35 cellular contexts compared by ENCODE assay signal in the genomic region with DNA sequence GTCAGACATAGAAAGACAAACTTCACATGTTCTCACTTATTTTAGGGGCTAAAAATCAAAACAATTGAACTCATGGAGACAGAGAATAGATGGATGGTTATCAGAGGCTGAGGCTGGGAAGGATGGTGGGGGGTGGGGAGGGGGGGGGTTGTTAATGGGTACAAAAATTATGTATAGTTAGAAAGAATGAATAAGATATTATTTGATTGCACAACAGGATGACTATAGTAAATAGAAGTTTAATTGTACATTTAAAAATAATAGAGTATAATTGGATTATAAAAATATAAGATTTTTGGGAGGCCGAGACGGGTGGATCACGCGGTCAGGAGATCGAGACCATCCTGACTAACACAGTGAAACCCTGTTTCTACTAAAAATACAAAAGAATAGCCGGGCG.
"Had no signal": no experiment of that assay in that cellular context is flagged by ENCODE, and none has a peak within 500 bp of the region (broad histone marks: within the 10 kb centered on the region; RNA-seq: fewer than 3 reads in every experiment).

No MANE protein-coding gene starts in this region.

- H3K4me3 ChIP-seq: MG63 had no signal

- H3K9me3 ChIP-seq: MG63 had no signal

- H3K27me3 ChIP-seq: MG63 had no signal

- DNase-seq: Karpas-422, Kasumi-1, MG63, MM.1S, MV-4-11, NCI-H1048, NCI-H1092, NCI-H1092 treated with DMSO at 0.1 percent for 48 hours, NCI-H1105, NCI-H1105 treated with DMSO at 0.1 percent for 48 hours, NCI-H1417, NCI-H1417 treated with DMSO at 0.1 percent for 48 hours, NCI-H1436, NCI-H1436 treated with DMSO at 0.1 percent for 48 hours, NCI-H146, NCI-H1694, NCI-H1694 treated with DMSO at 0.1 percent for 48 hours, NCI-H187, NCI-H187 treated with DMSO at 0.1 percent for 48 hours, NCI-H1930, NCI-H2029, NCI-H2029 treated with DMSO at 0.1 percent for 48 hours, NCI-H2081, NCI-H2081 treated with DMSO at 0.1 percent for 48 hours, NCI-H2107, NCI-H2171, NCI-H2171 treated with DMSO at 0.1 percent for 48 hours, NCI-H2227 treated with DMSO at 0.1 percent for 48 hours, NCI-H226, NCI-H345, NCI-H446, NCI-H446 treated with DMSO at 0.1 percent for 48 hours, NCI-H510A, NCI-H510A treated with DMSO at 0.1 percent for 48 hours, NCI-H524 had no signal

- H3K36me3 ChIP-seq: MG63 had no signal
